In the genomic region with DNA sequence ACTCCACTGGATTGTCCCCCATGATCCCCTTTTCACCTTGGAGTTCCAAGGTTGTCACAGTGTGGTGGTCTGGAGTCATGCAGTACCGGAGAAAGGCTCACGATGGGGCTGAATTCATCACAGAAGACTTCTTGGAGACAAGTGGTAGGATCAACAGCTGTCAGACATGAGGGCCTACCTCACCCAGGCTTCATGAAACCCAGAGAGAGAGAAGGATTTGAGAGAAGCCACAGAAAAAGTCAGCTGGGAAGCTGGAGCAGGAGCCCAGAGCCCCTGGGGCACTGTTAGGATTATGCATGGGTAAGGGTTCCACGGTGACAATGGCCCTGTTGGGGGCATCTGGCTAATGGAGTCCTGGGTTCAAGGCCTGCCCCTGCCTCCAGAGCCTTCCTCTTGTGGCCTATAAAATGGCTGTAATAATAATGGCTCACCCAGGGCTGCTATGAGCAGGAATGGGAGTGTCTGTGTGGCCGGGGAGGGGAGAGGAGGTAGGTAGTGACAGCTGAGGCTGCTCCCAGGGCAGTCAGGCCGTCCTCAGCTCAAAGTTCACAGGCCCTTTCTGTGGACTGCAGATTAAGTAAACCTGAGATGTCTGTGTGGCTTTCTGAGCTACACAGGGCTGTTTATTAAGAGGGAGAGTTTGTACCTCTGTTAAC, we compare ENCODE assay signal across 8 cellular contexts. TPM values are rescaled to one million over a fixed set of nuclear protein-coding genes. Genes with fewer than 3 reads are reported as not detected.
A peak's percentile ranks its signal among the peaks of the same experiment; 100 is the strongest.
DNase-seq lines count a peak whose midpoint lies in the region; ATAC-seq, FAIRE-seq and TF ChIP-seq lines count a peak whose summit lies in the region.

No MANE protein-coding gene starts in this region.

- TF ChIP-seq CTCF in astrocyte of the cerebellum (IDR thresholded peaks at IDR 0.05; ENCODE audit: low read depth, low read length, missing control alignments) = peak; percentile 13
- TF ChIP-seq CTCF in keratinocyte (optimal IDR thresholded peaks at IDR 0.05 in 1 of 3, IDR thresholded peaks at IDR 0.05 in 1 of 3, conservative IDR thresholded peaks at IDR 0.05 in 1 of 3; ENCODE audit: extremely low read depth in 1 of 3, insufficient read depth in 2 of 3, low read length in 3 of 3) = peak; percentile 24 to 49 (median 47)

- peaks cover 40 to 70% (median 54%) of the 10 kb centered on the region in 4 donors for H3K4me1 Mint-ChIP-seq in CD4-positive, alpha-beta memory T cell

- peaks cover 8 to 16% of the 10 kb centered on the region in 2 donors for H3K36me3 Mint-ChIP-seq in CD4-positive, alpha-beta memory T cell

- ATAC-seq in GM19395 (IDR thresholded peaks at IDR 0.05; ENCODE audit: unreplicated experiment) (peak; percentile 52), HG03521 (IDR thresholded peaks at IDR 0.05; ENCODE audit: unreplicated experiment) (peak; percentile 42)

- H3K27ac ChIP-seq in CD4-positive, alpha-beta memory T cell (ENCODE audit: low read depth, low read length) = peak overlapping the region; percentile 92
- peak overlapping the region; percentile 61 for H3K27ac ChIP-seq in keratinocyte (ENCODE audit: control insufficient read depth, insufficient read depth, low read length)

- intact Hi-C loops in CD4-positive, alpha-beta memory T cell (cut with micrococcal nuclease) = loop anchor here (1.0 to 2.0 kb wide), 8 partner anchors 10 to 195 kb away; partner anchors contain the start of genes CORO2A, TBC1D2 and TRMO

- POLR2A ChIA-PET in CD4-positive, alpha-beta memory T cell (lab: Charles Lee; ENCODE audit: partially characterized antibody) = interaction anchor here (0.8 to 8.2 kb wide), 15 partner anchors 10 to 196 kb away, joined by 3 to 412 read pairs (median 10); partner anchors contain the start of genes ANP32B, CORO2A, NANS and TBC1D2

- H3K9me3 Mint-ChIP-seq in CD4-positive, alpha-beta memory T cell = no peaks in the 10 kb centered on the region

- peak overlapping the region; percentile 78 for H3K9ac ChIP-seq in keratinocyte (ENCODE audit: control insufficient read depth, extremely low read depth, insufficient read depth, low read length)

- peak overlapping the region; percentile 87 to 96 (median 92) for H3K4me3 Mint-ChIP-seq in CD4-positive, alpha-beta memory T cell

- dilution Hi-C loops in keratinocyte (cut with MboI; ENCODE audit: extremely low pct_ligation_motif_present, low sequenced_read_pairs) = no loop called here

- CTCF ChIA-PET in CD4-positive, alpha-beta memory T cell (lab: Charles Lee; ENCODE audit: partially characterized antibody) = interaction anchor here (0.9 to 6.6 kb wide), 25 partner anchors 9 to 195 kb away, joined by 3 to 60 read pairs (median 6); partner anchors contain the start of genes CORO2A, NANS and TBC1D2

- H3K27ac Mint-ChIP-seq in CD4-positive, alpha-beta memory T cell = peak overlapping the region; percentile 89 to 99 (median 95)

- no peak for FAIRE-seq in keratinocyte (lab: Jason Lieb, UNC)

- peak; percentile 58 to 73 (median 60) for DNase-seq in CD4-positive, alpha-beta memory T cell
- DNase-seq in SKM-1 treated with dmso at 0.1 percent for 144 hours (lab: John Stamatoyannopoulos, UW; ENCODE audit: unreplicated experiment) = peak; percentile 27
- no peak for DNase-seq in astrocyte of the cerebellum (ENCODE audit: low read depth)
- DNase-seq in keratinocyte (ENCODE audit: low read depth, low spot score) = no peak
- peak; percentile 21 to 47 for DNase-seq in stimulated activated CD4-positive, alpha-beta T cell treated with anti-CD3 and anti-CD28 coated beads, Interleukin-4, amount 100 ng/mL, for 4 hours
- DNase-seq in hippocampal formation (lab: John Stamatoyannopoulos, UW) = no peak

- peaks cover 22% of the 10 kb centered on the region for H3K79me2 ChIP-seq in keratinocyte (ENCODE audit: control insufficient read depth, insufficient read depth, low read length)

- H3K4me3 ChIP-seq in CD4-positive, alpha-beta memory T cell (ENCODE audit: low read length in 2 of 2) = peak overlapping the region; percentile 70 to 87
- H3K4me3 ChIP-seq in astrocyte of the cerebellum (ENCODE audit: low read depth, low read length) (peak overlapping the region; percentile 69), keratinocyte (ENCODE audit: control insufficient read depth in 2 of 3, extremely low read depth in 1 of 3, insufficient read depth in 2 of 3, low read depth in 1 of 3, low read length in 3 of 3) (peak overlapping the region; percentile 66 to 87 (median 72))

- peaks cover 8% of the 10 kb centered on the region for H3K36me3 ChIP-seq in CD4-positive, alpha-beta memory T cell (ENCODE audit: insufficient read depth, low read length)
- H3K36me3 ChIP-seq in keratinocyte (ENCODE audit: control insufficient read depth in 2 of 2, extremely low read depth in 1 of 2, insufficient read depth in 2 of 2, low read length in 2 of 2) = peaks cover 2 to 14% of the 10 kb centered on the region in 2 experiments

- H3K9me1 ChIP-seq in keratinocyte (ENCODE audit: control insufficient read depth, extremely low read depth, insufficient read depth, low read length) = no peaks in the 10 kb centered on the region

- peaks cover 78% of the 10 kb centered on the region for H3K4me1 ChIP-seq in CD4-positive, alpha-beta memory T cell (ENCODE audit: insufficient read depth, low read length)
- peaks cover 22% of the 10 kb centered on the region for H3K4me1 ChIP-seq in keratinocyte (ENCODE audit: control insufficient read depth, extremely low read depth, insufficient read depth, low read length)

- H3K9me3 ChIP-seq in CD4-positive, alpha-beta memory T cell (ENCODE audit: control insufficient read depth in 1 of 2, low read length in 2 of 2) = no peaks in the 10 kb centered on the region
- no peaks in the 10 kb centered on the region for H3K9me3 ChIP-seq in keratinocyte (ENCODE audit: control insufficient read depth, low read depth, low read length)

- peak overlapping the region; percentile 65 for H3K4me2 ChIP-seq in keratinocyte (ENCODE audit: control insufficient read depth, extremely low read depth, insufficient read depth, low read depth, low read length)

- H4K20me1 ChIP-seq in keratinocyte (ENCODE audit: control insufficient read depth, extremely low read depth, insufficient read depth, low read length) = no peaks in the 10 kb centered on the region

- H3K27me3 Mint-ChIP-seq in CD4-positive, alpha-beta memory T cell = no peaks in the 10 kb centered on the region

- H2AFZ ChIP-seq in keratinocyte (ENCODE audit: control insufficient read depth, low read length) = peak overlapping the region; percentile 98

- in situ Hi-C loops in astrocyte of the cerebellum (cut with HindIII; ENCODE audit: low sequenced_read_pairs) = no loop called here

- no peaks in the 10 kb centered on the region for H3K27me3 ChIP-seq in CD4-positive, alpha-beta memory T cell (ENCODE audit: insufficient read depth, low read length)
- H3K27me3 ChIP-seq in keratinocyte (ENCODE audit: control insufficient read depth, extremely low read depth, insufficient read depth, low read length) = no peaks in the 10 kb centered on the region

RNA-seq across cellular contexts. Expression of gene TRIM14, which starts 0.9 kb away (rescaled TPM):
- 10 to 100 TPM; 86.1 to 86.2 TPM for total RNA-seq in CD4-positive, alpha-beta memory T cell
- polyA plus RNA-seq in CD4-positive, alpha-beta memory T cell = 10 to 100 TPM; 41.4 to 84.7 TPM
- 19.8 to 36.9 TPM (median 22.1 TPM) in 3 replicates for polyA plus RNA-seq in keratinocyte
- polyA plus RNA-seq in keratinocyte (2011; ENCODE audit: low read depth) = 4.5 TPM
- 21.0 and 23.3 TPM in 2 replicates for polyA plus RNA-seq in keratinocyte (2011; cell fraction: cytosol; rRNA removed)
- 23.3 and 24.6 TPM in 2 replicates for polyA plus RNA-seq in keratinocyte (2011; cell fraction: nucleus; rRNA removed)
- polyA plus RNA-seq in keratinocyte (2012; ENCODE audit: low replicate concordance) = 7.4 and 30.1 TPM in 2 replicates
- polyA minus RNA-seq in keratinocyte = 18.0 to 38.9 TPM (median 21.8 TPM) in 3 replicates
- 18.8 TPM for polyA minus RNA-seq in keratinocyte (2011; cell fraction: cytosol; rRNA and poly(A)+ RNA removed)
- 9.7 and 14.8 TPM in 2 replicates for polyA minus RNA-seq in keratinocyte (2011; cell fraction: nucleus; rRNA and poly(A)+ RNA removed)

Comparison
In these comparisons a context has a peak if more than half of its experiments do, and no peak if none do; other contexts are left out.
1. DNase-seq: peak in CD4-positive, alpha-beta memory T cell (5 of 5), SKM-1 treated with dmso at 0.1 percent for 144 hours (single experiment) and stimulated activated CD4-positive, alpha-beta T cell treated with anti-CD3 and anti-CD28 coated beads, Interleukin-4, amount 100 ng/mL, for 4 hours (2 of 2); none in astrocyte of the cerebellum (single experiment), keratinocyte (single experiment) and hippocampal formation (0 of 2).
2. Peak in every context shown above with its lines, with median percentiles within 50 percentile points of each other: H3K4me3 ChIP-seq.